In the genomic region with DNA sequence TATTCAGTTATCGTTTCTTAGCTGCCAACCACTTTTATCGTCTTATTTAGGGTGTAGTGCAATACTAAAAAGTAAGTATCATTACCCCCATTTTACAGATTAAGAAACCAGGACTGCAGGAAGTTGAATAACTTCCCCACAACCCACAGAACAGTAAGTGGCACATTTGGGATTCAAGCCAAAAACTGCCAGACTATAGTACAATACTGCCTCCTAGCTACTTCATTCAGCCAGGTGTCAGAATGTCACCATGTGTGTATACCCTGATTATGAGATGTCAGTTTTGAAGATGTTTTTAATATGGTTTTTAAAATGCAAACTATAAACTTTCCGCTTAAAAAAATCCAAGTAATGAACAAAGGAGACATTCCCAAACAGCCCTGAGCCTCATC, we compare ENCODE assay signal across 9 cellular contexts.
DNase-seq lines count a peak whose midpoint lies in the region; ATAC-seq, FAIRE-seq and TF ChIP-seq lines count a peak whose summit lies in the region.
"Had no signal": no experiment of that assay in that cellular context is flagged by ENCODE, and none has a peak within 500 bp of the region (broad histone marks: within the 10 kb centered on the region; RNA-seq: fewer than 3 reads in every experiment).

No MANE protein-coding gene starts in this region.

- no peak for TF ChIP-seq POLR2A in endothelial cell of umbilical vein (IDR thresholded peaks at IDR 0.05; ENCODE audit: low read depth, low read length)

- H3K4me3 ChIP-seq in endothelial cell of umbilical vein (replicated peaks in 1 of 3; ENCODE audit: insufficient read depth in 1 of 3, low read depth in 1 of 3, low read length in 3 of 3), result no peak overlapping the region
- no peak overlapping the region for H3K4me3 ChIP-seq in neural progenitor cell
- H3K4me3 ChIP-seq: gastrocnemius medialis had no signal

- BruUV-seq in endothelial cell of umbilical vein (replicated peaks; lab: Mats Ljungman, UMichigan), result no TSS peak

- FAIRE-seq in endothelial cell of umbilical vein (lab: Jason Lieb, UNC), result no peak

- POLR2A ChIA-PET in endothelial cell of umbilical vein (lab: Charles Lee), result no interaction called here

- no peaks in the 10 kb centered on the region for H4K20me1 ChIP-seq in endothelial cell of umbilical vein (replicated peaks; ENCODE audit: control insufficient read depth, extremely low read depth, insufficient read depth, low read length)
- H4K20me1 ChIP-seq in neural progenitor cell (ENCODE audit: low read depth), result no peaks in the 10 kb centered on the region

- dilution Hi-C loops in endothelial cell of umbilical vein (cut with MboI; ENCODE audit: extremely low pct_ligation_motif_present, low sequenced_read_pairs), result no loop called here

- H3K9me3 Mint-ChIP-seq in CD14-positive monocyte (peaks cover 2 to 14% (median 13%) of the 10 kb centered on the region in 7 donors), neural progenitor cell (peaks cover 2% of the 10 kb centered on the region)

- no peaks in the 10 kb centered on the region for H3K79me2 ChIP-seq in endothelial cell of umbilical vein (ENCODE audit: control insufficient read depth, insufficient read depth, low read length)
- H3K79me2 ChIP-seq in neural progenitor cell (ENCODE audit: low read depth), result no peaks in the 10 kb centered on the region

- no peaks in the 10 kb centered on the region for H3K36me3 ChIP-seq in endothelial cell of umbilical vein (ENCODE audit: control insufficient read depth in 2 of 2, extremely low read depth in 1 of 2, insufficient read depth in 2 of 2, low read length in 2 of 2)
- no peaks in the 10 kb centered on the region for H3K36me3 ChIP-seq in neural progenitor cell
- H3K36me3 ChIP-seq: gastrocnemius medialis had no signal

- CTCF ChIA-PET in endothelial cell of umbilical vein (lab: Charles Lee), result interaction anchor here (1.4 kb wide), 1 partner anchor 16 kb away, joined by 6 read pairs; no protein-coding TSS in a partner anchor

- in situ Hi-C loops in GM13977 (cut with MboI; ENCODE audit: low pct_unique_long_range_greater_than_20kb, low sequenced_read_pairs, unreplicated experiment), result loop anchor here (25.0 kb wide), 1 partner anchor 1228 kb away; no protein-coding TSS in a partner anchor

- H3K9me3 ChIP-seq in endothelial cell of umbilical vein (replicated peaks; ENCODE audit: control insufficient read depth, insufficient read depth, low read length) (no peaks in the 10 kb centered on the region), neural progenitor cell (ENCODE audit: low read depth) (no peaks in the 10 kb centered on the region)

- H3F3A ChIP-seq in neural progenitor cell (ENCODE audit: low read depth), result peaks cover 7% of the 10 kb centered on the region

- H3K4me2 ChIP-seq in endothelial cell of umbilical vein (ENCODE audit: insufficient read depth, low read length), result no peak overlapping the region
- no peak overlapping the region for H3K4me2 ChIP-seq in neural progenitor cell

- H3K4me1 ChIP-seq in endothelial cell of umbilical vein (ENCODE audit: control insufficient read depth, extremely low read depth, insufficient read depth, low read length), result no peaks in the 10 kb centered on the region
- no peaks in the 10 kb centered on the region for H3K4me1 ChIP-seq in neural progenitor cell
- H3K4me1 ChIP-seq: gastrocnemius medialis had no signal

- H3K4me1 Mint-ChIP-seq in CD14-positive monocyte, result peaks cover 28% of the 10 kb centered on the region
- peaks cover 20% of the 10 kb centered on the region for H3K4me1 Mint-ChIP-seq in neural progenitor cell

- TF ChIP-seq CTCF in CD14-positive monocyte (IDR thresholded peaks at IDR 0.05) (peak; percentile 77), GM13977 (IDR thresholded peaks at IDR 0.05; ENCODE audit: extremely low read depth, insufficient read depth, missing control alignments) (peak; percentile 46), endothelial cell of umbilical vein (IDR thresholded peaks at IDR 0.05; ENCODE audit: extremely low read depth in 1 of 2, insufficient read depth in 1 of 2, low read depth in 1 of 2, low read length in 2 of 2) (no peak), neural progenitor cell (IDR thresholded peaks at IDR 0.05) (peak; percentile 74)

- H3K9ac ChIP-seq in endothelial cell of umbilical vein (replicated peaks; ENCODE audit: extremely low read depth, insufficient read depth, low read length) (no peak overlapping the region), neural progenitor cell (no peak overlapping the region)

- no peaks in the 10 kb centered on the region for H3K9me1 ChIP-seq in endothelial cell of umbilical vein (replicated peaks; ENCODE audit: control insufficient read depth, extremely low read depth, insufficient read depth, low read length)

- H3K36me3 Mint-ChIP-seq in CD14-positive monocyte (no peaks in the 10 kb centered on the region), neural progenitor cell (peaks cover 2% of the 10 kb centered on the region)

- H3K27ac ChIP-seq in endothelial cell of umbilical vein (ENCODE audit: insufficient read depth, low read depth, low read length), result no peak overlapping the region
- H3K27ac ChIP-seq in neural progenitor cell, result no peak overlapping the region
- H3K27ac ChIP-seq: gastrocnemius medialis had no signal

- peaks cover 4 to 13% (median 5%) of the 10 kb centered on the region in 3 donors for H3K27me3 Mint-ChIP-seq in CD14-positive monocyte (ENCODE audit: low read depth in 3 of 3)
- H3K27me3 Mint-ChIP-seq in neural progenitor cell (ENCODE audit: insufficient read depth, low read depth), result peaks cover 7% of the 10 kb centered on the region

- H3K27ac Mint-ChIP-seq in CD14-positive monocyte (peak overlapping the region; percentile 73 to 95 (median 84)), neural progenitor cell (no peak overlapping the region)

- H3K27me3 ChIP-seq in endothelial cell of umbilical vein (ENCODE audit: control insufficient read depth in 2 of 2, insufficient read depth in 2 of 2, low read length in 2 of 2) (no peaks in the 10 kb centered on the region), neural progenitor cell (no peaks in the 10 kb centered on the region)

- ATAC-seq in GM18873 (IDR thresholded peaks at IDR 0.05; ENCODE audit: low FRiP score, unreplicated experiment), result no peak

- H2AFZ ChIP-seq in endothelial cell of umbilical vein (ENCODE audit: low read depth, low read length) (no peak overlapping the region), neural progenitor cell (replicated peaks) (no peak overlapping the region)

- intact Hi-C loops in CD14-positive monocyte (cut with micrococcal nuclease) (loop anchor here (5.0 kb wide), 3 partner anchors 52 to 147 kb away; a partner anchor contains a TSS), endothelial cell of umbilical vein (cut with micrococcal nuclease) (loop anchor here (1.0 to 5.0 kb wide), 2 partner anchors 129 to 147 kb away; no protein-coding TSS in a partner anchor)

- peak overlapping the region; percentile 6 to 57 for H3K4me3 Mint-ChIP-seq in CD14-positive monocyte
- no peak overlapping the region for H3K4me3 Mint-ChIP-seq in neural progenitor cell

- DNase-seq in CD14-positive monocyte (ENCODE audit: low spot score) (peak; percentile 67), GM13977 (ENCODE audit: low spot score) (peak; percentile 27), NOMO-1 treated with DMSO at 0.1 percent for 48 hours (lab: John Stamatoyannopoulos, UW; ENCODE audit: unreplicated experiment) (peak; percentile 82), endothelial cell of umbilical vein (ENCODE audit: low read depth, low spot score) (peak; percentile 8), neural progenitor cell (ENCODE audit: low spot score) (peak; percentile 60), GM19238 (ENCODE audit: insufficient read length, low spot score) (no peak)
- DNase-seq in stimulated activated CD4-positive, alpha-beta T cell treated with anti-CD3 and anti-CD28 coated beads, Interleukin-4, amount 100 ng/mL, for 4 hours, result no peak
- DNase-seq: gastrocnemius medialis had no signal

TF ChIP-seq in endothelial cell of umbilical vein, 7 proteins besides CTCF, POLR2A, EP300 and RAD21:
- TF ChIP-seq POLR2AphosphoS5 (IDR thresholded peaks at IDR 0.05; ENCODE audit: insufficient read depth, low read depth, low read length) (no peak), GATA2 (IDR thresholded peaks at IDR 0.05; ENCODE audit: insufficient read depth, insufficient read length, low read depth, low read length) (no peak), MYC (IDR thresholded peaks at IDR 0.05; ENCODE audit: low read depth, low read length) (no peak), FOS (IDR thresholded peaks at IDR 0.05; ENCODE audit: borderline replicate concordance, insufficient read depth, low read length) (no peak), EZH2 (IDR thresholded peaks at IDR 0.05; ENCODE audit: borderline replicate concordance, low read depth, low read length, severe bottlenecking) (no peak), JUN (IDR thresholded peaks at IDR 0.05; ENCODE audit: borderline replicate concordance, insufficient read depth, insufficient read length, low read depth) (no peak)
- TF ChIP-seq, protein P1, sequence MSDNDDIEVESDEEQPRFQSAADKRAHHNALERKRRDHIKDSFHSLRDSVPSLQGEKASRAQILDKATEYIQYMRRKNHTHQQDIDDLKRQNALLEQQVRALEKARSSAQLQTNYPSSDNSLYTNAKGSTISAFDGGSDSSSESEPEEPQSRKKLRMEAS (IDR thresholded peaks at IDR 0.05; ENCODE audit: insufficient read depth, insufficient read length), result no peak

Comparison
In these comparisons a context has a peak if more than half of its experiments do, and no peak if none do; other contexts are left out.
1. DNase-seq: peak in CD14-positive monocyte (single experiment), GM13977 (single experiment), NOMO-1 treated with DMSO at 0.1 percent for 48 hours (single experiment), endothelial cell of umbilical vein (single experiment) and neural progenitor cell (single experiment); none in GM19238 (single experiment) and stimulated activated CD4-positive, alpha-beta T cell treated with anti-CD3 and anti-CD28 coated beads, Interleukin-4, amount 100 ng/mL, for 4 hours (0 of 2).
2. CTCF ChIP-seq: peak in CD14-positive monocyte (single experiment), GM13977 (single experiment) and neural progenitor cell (single experiment); none in endothelial cell of umbilical vein (0 of 2).